Comparison of ENCODE assay signal across 7 cellular contexts in the genomic region with DNA sequence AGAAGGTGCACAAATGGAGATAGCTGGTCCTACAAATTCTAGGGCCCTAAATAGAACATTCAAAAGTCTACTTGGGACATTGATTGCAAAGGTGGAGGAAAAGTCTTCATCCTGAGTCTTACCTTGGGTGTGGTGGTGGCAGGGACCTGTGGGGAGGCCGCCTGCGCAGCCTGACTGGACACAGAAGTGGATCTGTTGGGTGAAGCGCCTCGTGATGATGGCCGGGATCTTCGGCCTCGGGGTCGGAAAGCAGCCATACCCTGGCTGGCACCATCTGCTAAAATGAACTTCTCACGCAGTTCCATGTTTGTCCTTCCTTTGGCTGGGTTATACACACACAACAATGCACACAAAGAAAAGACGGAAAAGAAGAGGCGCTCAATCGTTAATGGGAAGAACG.
"Had no signal": no experiment of that assay in that cellular context is flagged by ENCODE, and none has a peak within 500 bp of the region (broad histone marks: within the 10 kb centered on the region; RNA-seq: fewer than 3 reads in every experiment).

No MANE protein-coding gene starts in this region.

- ATAC-seq: HepG2 had no signal

- H3K4me1 Mint-ChIP-seq: IgD-negative memory B cell had no signal

- H3K36me3 Mint-ChIP-seq: IgD-negative memory B cell had no signal

- H3K4me3 Mint-ChIP-seq: IgD-negative memory B cell had no signal

- H3K27me3 Mint-ChIP-seq: IgD-negative memory B cell had no signal

- H3K27ac Mint-ChIP-seq: IgD-negative memory B cell had no signal

- H3K27ac ChIP-seq: HL-60 had no signal

- DNase-seq: GOT3, H7, HCEC 1CT, KBM-7 had no signal
